Comparison of ENCODE assay signal across 19 cellular contexts in genomic region chr12:119005085-119005484, GRCh38. TPM values are rescaled to one million over a fixed set of nuclear protein-coding genes. Genes with fewer than 3 reads are reported as not detected.
"Had no signal": no experiment of that assay in that cellular context is flagged by ENCODE, and none has a peak within 500 bp of the region (broad histone marks: within the 10 kb centered on the region; RNA-seq: fewer than 3 reads in every experiment).

No MANE protein-coding gene starts in this region.

- H3K9me3 ChIP-seq: esophagus muscularis mucosa, gastrocnemius medialis had no signal

- H3K4me1 Mint-ChIP-seq: naive B cell had no signal

- H3K9me3 Mint-ChIP-seq: dendritic cell treated with granulocyte-macrophage colony-stimulating factor and Interleukin-4, amounts not matched to agents 40 ng/mL and 50 ng/mL, for 4 days had no signal

- H3K4me3 Mint-ChIP-seq: dendritic cell treated with granulocyte-macrophage colony-stimulating factor and Interleukin-4, amounts not matched to agents 40 ng/mL and 50 ng/mL, for 4 days; effector memory CD8-positive, alpha-beta T cell; naive B cell; nephron had no signal

- H3K36me3 ChIP-seq: esophagus muscularis mucosa, gastrocnemius medialis, sigmoid colon had no signal

- H3K27ac Mint-ChIP-seq: dendritic cell treated with granulocyte-macrophage colony-stimulating factor and Interleukin-4, amounts not matched to agents 40 ng/mL and 50 ng/mL, for 4 days; effector memory CD8-positive, alpha-beta T cell; naive B cell; nephron had no signal

- H3K4me1 ChIP-seq: esophagus muscularis mucosa, gastrocnemius medialis, sigmoid colon had no signal

- H3K4me3 ChIP-seq: esophagus muscularis mucosa, gastrocnemius medialis, lung, sigmoid colon, skin epidermis had no signal

- ATAC-seq: effector memory CD8-positive, alpha-beta T cell; gastrocnemius medialis; left colon; left ventricle myocardium superior had no signal

- DNase-seq: effector memory CD8-positive, alpha-beta T cell; gastrocnemius medialis; left colon; left ventricle myocardium superior; mesenchymal stem cell; naive B cell; posterior cingulate gyrus; sigmoid colon; stimulated activated naive CD4-positive, alpha-beta T cell treated with Interleukin-2 at 50 U/mL for 16 hours; trophoblast cell had no signal

- H3K27ac ChIP-seq: epithelial cell of prostate, esophagus muscularis mucosa, gastrocnemius medialis, sigmoid colon, skin epidermis had no signal

RNA-seq across cellular contexts. Expression of gene SRRM4, which starts 23.7 kb away (rescaled TPM):
- total RNA-seq: esophagus muscularis mucosa, fibroblast of villous mesenchyme, left colon, osteocyte, pulmonary artery endothelial cell had no signal
